8 cellular contexts compared by ENCODE assay signal in the genomic region with DNA sequence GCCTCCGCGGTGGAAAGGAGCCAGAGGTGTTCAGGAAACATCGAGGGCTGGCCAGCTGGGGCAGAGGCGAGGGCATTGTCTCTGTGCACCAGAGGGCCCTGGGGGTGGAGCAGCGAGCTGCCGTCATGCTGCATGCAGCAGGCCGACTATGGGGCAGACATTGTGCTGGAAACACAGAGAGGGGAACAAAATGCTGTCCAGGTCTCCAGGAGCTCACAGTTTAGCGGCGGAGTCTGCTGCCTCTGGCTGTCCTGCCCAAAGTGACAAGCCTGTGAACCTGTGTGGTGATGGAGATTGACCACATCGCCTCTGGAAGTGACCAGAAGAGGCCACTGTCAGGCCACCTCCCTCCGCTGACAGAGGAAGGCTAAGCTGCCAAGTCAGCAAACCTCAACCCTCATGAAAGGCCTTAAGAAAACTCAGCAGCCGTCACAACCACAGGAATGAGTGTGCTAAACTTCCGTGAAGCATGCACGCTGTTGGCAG. TPM values are rescaled to one million over a fixed set of nuclear protein-coding genes. Genes with fewer than 3 reads are reported as not detected.
DNase-seq lines count a peak whose midpoint lies in the region; ATAC-seq and TF ChIP-seq lines count a peak whose summit lies in the region.

No MANE protein-coding gene starts in this region.

- BruUV-seq in Panc1 (replicated peaks; lab: Mats Ljungman, UMichigan): no TSS peak

- CTCF ChIA-PET in Panc1 (lab: Charles Lee): no interaction called here

- no peaks in the 10 kb centered on the region for H3K9me3 ChIP-seq in Panc1 (ENCODE audit: control insufficient read depth, insufficient read depth, low read depth, low read length)

- peaks cover 4% of the 10 kb centered on the region; the same call in 1 of the 2 replicates for H3K4me1 ChIP-seq in Panc1 (ENCODE audit: control insufficient read depth, insufficient read depth, low read length)

- ATAC-seq in GM18907 (IDR thresholded peaks at IDR 0.05; ENCODE audit: unreplicated experiment) (peak; percentile 50), Panc1 (peak; percentile 71), GM21528 (IDR thresholded peaks at IDR 0.05; ENCODE audit: low FRiP score, unreplicated experiment) (no peak), GM18520 (IDR thresholded peaks at IDR 0.05; ENCODE audit: unreplicated experiment) (no peak)
- ATAC-seq in activated naive CD8-positive, alpha-beta T cell treated with anti-CD3 and anti-CD28 coated beads, Interleukin-2, amount 10 ng/mL, durations not matched to agents 7 days and 5 days (ENCODE audit: low read depth): peak; percentile 71

- H3K36me3 ChIP-seq in Panc1 (ENCODE audit: control insufficient read depth, insufficient read depth, low read length): no peaks in the 10 kb centered on the region

- in situ Hi-C loops in Panc1 (cut with HindIII; ENCODE audit: low pct_unique_long_range_greater_than_20kb, low sequenced_read_pairs): no loop called here

- H3K36me3 Mint-ChIP-seq in activated naive CD8-positive, alpha-beta T cell treated with anti-CD3 and anti-CD28 coated beads, Interleukin-2, amount 10 ng/mL, durations not matched to agents 7 days and 5 days: no peaks in the 10 kb centered on the region
- no peaks in the 10 kb centered on the region for H3K36me3 Mint-ChIP-seq in immature natural killer cell
- H3K36me3 Mint-ChIP-seq in stimulated activated naive CD8-positive, alpha-beta T cell treated with anti-CD3 and anti-CD28 coated beads, Interleukin-15, Interleukin-2, amounts not matched to agents 100 ng/mL and 50 ng/mL, for 24 hours (ENCODE audit: low read depth): no peaks in the 10 kb centered on the region

- H3K27ac Mint-ChIP-seq in activated naive CD8-positive, alpha-beta T cell treated with anti-CD3 and anti-CD28 coated beads, Interleukin-2, amount 10 ng/mL, durations not matched to agents 7 days and 5 days: peak overlapping the region; percentile 84
- peak overlapping the region; percentile 85 to 94 (median 91) for H3K27ac Mint-ChIP-seq in immature natural killer cell
- H3K27ac Mint-ChIP-seq in stimulated activated naive CD8-positive, alpha-beta T cell treated with anti-CD3 and anti-CD28 coated beads, Interleukin-15, Interleukin-2, amounts not matched to agents 100 ng/mL and 50 ng/mL, for 24 hours: peak overlapping the region; percentile 79

- H3K4me1 Mint-ChIP-seq in activated naive CD8-positive, alpha-beta T cell treated with anti-CD3 and anti-CD28 coated beads, Interleukin-2, amount 10 ng/mL, durations not matched to agents 7 days and 5 days: peaks cover 46% of the 10 kb centered on the region
- H3K4me1 Mint-ChIP-seq in immature natural killer cell: peaks cover 73% of the 10 kb centered on the region in 2 donors
- peaks cover 59% of the 10 kb centered on the region for H3K4me1 Mint-ChIP-seq in stimulated activated naive CD8-positive, alpha-beta T cell treated with anti-CD3 and anti-CD28 coated beads, Interleukin-15, Interleukin-2, amounts not matched to agents 100 ng/mL and 50 ng/mL, for 24 hours (ENCODE audit: low read depth)

- H3K4me3 ChIP-seq in Panc1 (ENCODE audit: low read depth in 2 of 2, low read length in 2 of 2): no peak overlapping the region

- no peak for TF ChIP-seq CTCF in Panc1 (IDR thresholded peaks at IDR 0.05)

- peak overlapping the region; percentile 39 for H3K4me3 Mint-ChIP-seq in activated naive CD8-positive, alpha-beta T cell treated with anti-CD3 and anti-CD28 coated beads, Interleukin-2, amount 10 ng/mL, durations not matched to agents 7 days and 5 days
- H3K4me3 Mint-ChIP-seq in immature natural killer cell: peak overlapping the region; percentile 63 to 76 (median 72)
- H3K4me3 Mint-ChIP-seq in stimulated activated naive CD8-positive, alpha-beta T cell treated with anti-CD3 and anti-CD28 coated beads, Interleukin-15, Interleukin-2, amounts not matched to agents 100 ng/mL and 50 ng/mL, for 24 hours: no peak overlapping the region

- POLR2A ChIA-PET in Panc1 (lab: Charles Lee): no interaction called here
- POLR2A ChIA-PET in activated naive CD8-positive, alpha-beta T cell treated with anti-CD3 and anti-CD28 coated beads, Interleukin-2, amount 10 ng/mL, durations not matched to agents 7 days and 5 days (lab: Charles Lee): interaction anchor here (0.7 to 3.9 kb wide), 9 partner anchors 9 to 27 kb away, joined by 3 to 74 read pairs (median 5); partner anchors contain the start of gene SASH3

- DNase-seq in Panc1 (ENCODE audit: low read depth, low spot score) (no peak), immature natural killer cell (peak; percentile 70 to 77 (median 76)), NCI-H1930 (lab: John Stamatoyannopoulos, UW) (no peak)
- peak; percentile 63 for DNase-seq in activated naive CD8-positive, alpha-beta T cell treated with anti-CD3 and anti-CD28 coated beads, Interleukin-2, amount 10 ng/mL, durations not matched to agents 7 days and 5 days

- H3K27ac ChIP-seq in Panc1 (ENCODE audit: low read length): no peak overlapping the region

- no peaks in the 10 kb centered on the region for H3K9me3 Mint-ChIP-seq in activated naive CD8-positive, alpha-beta T cell treated with anti-CD3 and anti-CD28 coated beads, Interleukin-2, amount 10 ng/mL, durations not matched to agents 7 days and 5 days
- H3K9me3 Mint-ChIP-seq in immature natural killer cell: no peaks in the 10 kb centered on the region
- no peaks in the 10 kb centered on the region for H3K9me3 Mint-ChIP-seq in stimulated activated naive CD8-positive, alpha-beta T cell treated with anti-CD3 and anti-CD28 coated beads, Interleukin-15, Interleukin-2, amounts not matched to agents 100 ng/mL and 50 ng/mL, for 24 hours

- no peaks in the 10 kb centered on the region for H3K27me3 ChIP-seq in Panc1 (ENCODE audit: control insufficient read depth, insufficient read depth, low read length)

- H3K27me3 Mint-ChIP-seq in activated naive CD8-positive, alpha-beta T cell treated with anti-CD3 and anti-CD28 coated beads, Interleukin-2, amount 10 ng/mL, durations not matched to agents 7 days and 5 days: peaks cover 1% of the 10 kb centered on the region
- peaks cover 0 to 5% (median 4%) of the 10 kb centered on the region in 3 donors for H3K27me3 Mint-ChIP-seq in immature natural killer cell (ENCODE audit: low read depth in 3 of 3)
- no peaks in the 10 kb centered on the region for H3K27me3 Mint-ChIP-seq in stimulated activated naive CD8-positive, alpha-beta T cell treated with anti-CD3 and anti-CD28 coated beads, Interleukin-15, Interleukin-2, amounts not matched to agents 100 ng/mL and 50 ng/mL, for 24 hours

- intact Hi-C loops in Panc1 (cut with micrococcal nuclease; ENCODE audit: unreplicated experiment): no loop called here

RNA-seq across cellular contexts. Expression of gene SASH3, which starts 20.1 kb away (rescaled TPM):
- total RNA-seq in Panc1 (2021; ENCODE audit: unreplicated experiment): 0.33 TPM
- polyA plus RNA-seq in Panc1 (2012; ENCODE audit: insufficient read length): not detected
- total RNA-seq in activated naive CD8-positive, alpha-beta T cell treated with anti-CD3 and anti-CD28 coated beads, Interleukin-2, amount 10 ng/mL, durations not matched to agents 7 days and 5 days: 100 to 1,000 TPM; 239 to 241 TPM
- polyA plus RNA-seq in immature natural killer cell: 100 to 1,000 TPM; 254 to 569 (median 270) TPM

RNA-seq across cellular contexts. Expression of gene XPNPEP2, which starts 20.8 kb away (rescaled TPM):
- total RNA-seq in Panc1 (2021; ENCODE audit: unreplicated experiment): not detected
- not detected for polyA plus RNA-seq in Panc1 (2012; ENCODE audit: insufficient read length)
- under 1 TPM; 0.65 to 0.67 TPM for total RNA-seq in activated naive CD8-positive, alpha-beta T cell treated with anti-CD3 and anti-CD28 coated beads, Interleukin-2, amount 10 ng/mL, durations not matched to agents 7 days and 5 days
- polyA plus RNA-seq in immature natural killer cell: 1 to 10 TPM in 2 of 3 donors, under 1 TPM in 1; 0.60 to 2.9 (median 2.7) TPM

Comparison
In these comparisons a context has a peak if more than half of its experiments do, and no peak if none do; other contexts are left out.
1. ATAC-seq: peak in GM18907 (single experiment), Panc1 (single experiment) and activated naive CD8-positive, alpha-beta T cell treated with anti-CD3 and anti-CD28 coated beads, Interleukin-2, amount 10 ng/mL, durations not matched to agents 7 days and 5 days (single experiment); none in GM21528 (single experiment) and GM18520 (single experiment).
2. DNase-seq: peak in activated naive CD8-positive, alpha-beta T cell treated with anti-CD3 and anti-CD28 coated beads, Interleukin-2, amount 10 ng/mL, durations not matched to agents 7 days and 5 days (single experiment) and immature natural killer cell (3 of 3); none in Panc1 (single experiment) and NCI-H1930 (0 of 2).
3. RNA of gene SASH3, which starts 20.1 kb away (total RNA-seq): 239 to 241 TPM in activated naive CD8-positive, alpha-beta T cell treated with anti-CD3 and anti-CD28 coated beads, Interleukin-2, amount 10 ng/mL, durations not matched to agents 7 days and 5 days; 0.33 TPM in Panc1 (single experiment); every median in the first group is over 100 times any median in the second.
4. Peak in every context shown above with its lines, with median percentiles within 50 percentile points of each other: H3K27ac Mint-ChIP-seq.